Comparison of ENCODE assay signal across 10 cellular contexts in the genomic region with DNA sequence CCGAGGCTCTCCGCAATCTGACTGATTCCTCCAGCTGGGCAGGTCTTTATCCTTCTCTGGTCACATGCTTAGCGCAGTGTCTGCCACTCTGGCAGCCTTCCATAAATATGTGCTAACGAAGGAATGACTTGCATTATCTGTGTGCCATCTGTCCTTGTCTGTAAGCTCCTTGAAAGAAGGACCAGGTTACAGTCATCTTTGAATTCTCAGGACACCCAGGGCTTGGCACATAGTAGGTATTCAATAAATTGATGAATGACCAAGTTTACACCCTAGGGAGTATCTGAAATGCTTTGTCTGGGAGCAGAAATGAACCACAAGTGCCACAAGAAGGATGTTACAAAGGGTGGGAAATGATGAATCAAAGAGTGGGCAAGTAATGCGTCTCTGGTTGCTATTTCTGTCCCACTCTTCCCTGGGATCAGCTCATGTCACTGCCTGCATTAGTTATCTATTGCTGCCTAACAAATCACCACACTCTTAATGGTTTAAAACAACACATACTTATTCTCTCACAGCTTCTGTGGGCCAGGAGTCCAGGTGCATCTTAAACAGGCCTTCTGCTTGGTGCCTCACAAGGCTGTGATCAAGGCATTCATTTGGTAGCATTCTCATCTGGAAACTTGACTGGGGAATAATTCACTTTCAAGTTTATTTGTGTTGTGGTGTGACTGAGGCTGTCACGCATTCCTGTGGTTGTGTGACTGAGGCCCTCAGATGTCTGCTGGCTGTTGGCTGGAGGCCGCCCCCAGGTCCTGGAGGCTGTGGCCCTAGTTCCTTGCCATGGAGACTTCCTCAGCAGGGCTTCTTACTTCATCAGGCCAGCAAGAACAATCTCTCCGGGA. TPM values are rescaled to one million over a fixed set of nuclear protein-coding genes. Genes with fewer than 3 reads are reported as not detected.
A peak's percentile ranks its signal among the peaks of the same experiment; 100 is the strongest.
DNase-seq lines count a peak whose midpoint lies in the region; ATAC-seq and TF ChIP-seq lines count a peak whose summit lies in the region.
"Had no signal": no experiment of that assay in that cellular context is flagged by ENCODE, and none has a peak within 500 bp of the region (broad histone marks: within the 10 kb centered on the region; RNA-seq: fewer than 3 reads in every experiment).

No MANE protein-coding gene starts in this region.

- no peaks in the 10 kb centered on the region for H3K4me1 Mint-ChIP-seq in T-helper 17 cell

- H3K27ac Mint-ChIP-seq in T-helper 17 cell = no peak overlapping the region

- ATAC-seq in GM18508 (IDR thresholded peaks at IDR 0.05; ENCODE audit: insufficient read depth, unreplicated experiment) (peak; percentile 56), T-helper 17 cell (no peak)

- DNase-seq in HFF-Myc (ENCODE audit: extremely low read depth, low read depth) = peak; percentile 19
- peak; percentile 34 for DNase-seq in NCI-H69 (lab: John Stamatoyannopoulos, UW)
- peak; percentile 82 for DNase-seq in myocyte (ENCODE audit: low read depth)
- no peak for DNase-seq in nucleus accumbens (lab: John Stamatoyannopoulos, UW)
- DNase-seq in NCI-H2107 (lab: John Stamatoyannopoulos, UW) = no peak
- no peak for DNase-seq in activated effector memory CD4-positive, alpha-beta T cell treated with Interleukin-2 at 50 U/mL for 16 hours
- no peak for DNase-seq in T-helper 17 cell

- no peak for TF ChIP-seq CTCF in HFF-Myc (IDR thresholded peaks at IDR 0.05; ENCODE audit: low read depth, low read length, missing control alignments)

- H3K4me3 Mint-ChIP-seq in T-helper 17 cell = no peak overlapping the region

- no peaks in the 10 kb centered on the region for H3K9me3 ChIP-seq in T-helper 17 cell (ENCODE audit: control insufficient read depth, low read length, poor library complexity, severe bottlenecking)
- H3K9me3 ChIP-seq: HAP-1 had no signal

- H3K27me3 Mint-ChIP-seq in T-helper 17 cell = peaks cover 14% of the 10 kb centered on the region

- peaks cover 2% of the 10 kb centered on the region for H3K36me3 Mint-ChIP-seq in T-helper 17 cell (ENCODE audit: low read depth)

- H3K4me3 ChIP-seq in HFF-Myc (replicated peaks; ENCODE audit: low read depth, low read length) = no peak overlapping the region
- H3K4me3 ChIP-seq: HAP-1 had no signal

RNA-seq across cellular contexts. Expression of gene FAM3D, which starts 16.6 kb away (rescaled TPM):
- not detected in 2 replicates for total RNA-seq in myocyte
- not detected for polyA plus RNA-seq in myocyte (2012)
- total RNA-seq in T-helper 17 cell = not detected
- total RNA-seq: mononuclear cell had no signal

Comparison
In these comparisons a context has a peak if more than half of its experiments do, and no peak if none do; other contexts are left out.
1. DNase-seq: peak in HFF-Myc (single experiment), NCI-H69 (single experiment) and myocyte (single experiment); none in nucleus accumbens (0 of 56), NCI-H2107 (single experiment), activated effector memory CD4-positive, alpha-beta T cell treated with Interleukin-2 at 50 U/mL for 16 hours (single experiment) and T-helper 17 cell (0 of 3).